ENCODE assay signal across 9 cellular contexts in the genomic region with DNA sequence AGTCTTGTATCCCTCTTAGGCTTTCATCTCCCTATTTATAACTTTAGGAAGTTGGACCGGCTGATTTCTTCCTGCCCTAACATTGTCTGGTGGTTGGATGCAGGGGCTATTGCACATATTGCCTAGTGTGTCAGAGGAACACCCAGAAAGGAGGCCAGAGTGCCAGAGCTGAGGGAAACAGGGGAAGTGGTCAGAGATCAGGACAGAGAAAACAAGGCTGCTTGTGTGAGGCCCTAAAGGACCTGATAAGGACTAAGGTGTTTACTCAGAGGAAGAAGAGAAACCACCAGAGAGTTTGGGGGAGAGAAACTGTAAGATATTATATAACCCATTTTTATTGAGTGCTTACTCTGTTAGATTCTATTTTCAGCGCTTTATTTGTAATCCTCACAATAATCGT. TPM values are rescaled to one million over a fixed set of nuclear protein-coding genes. Genes with fewer than 3 reads are reported as not detected.
DNase-seq lines count a peak whose midpoint lies in the region; ATAC-seq, FAIRE-seq and TF ChIP-seq lines count a peak whose summit lies in the region.
"Had no signal": no experiment of that assay in that cellular context is flagged by ENCODE, and none has a peak within 500 bp of the region (broad histone marks: within the 10 kb centered on the region; RNA-seq: fewer than 3 reads in every experiment).

No MANE protein-coding gene starts in this region.

- H3K9me2 ChIP-seq in Loucy (replicated peaks; ENCODE audit: low read depth, low read length): no peaks in the 10 kb centered on the region

- H2AFZ ChIP-seq in Loucy (ENCODE audit: low read length): no peak overlapping the region

- POLR2A ChIA-PET in MCF 10A (lab: Yijun Ruan, JAX): interaction anchor here (0.6 to 3.5 kb wide), 4 partner anchors 12 to 52 kb away, joined by 3 to 21 read pairs (median 4); no protein-coding TSS in a partner anchor

- WGBS in small intestine, 3 donors: 14 to 44% (median 28%) methylated on average over 3 of the region's 3 CpGs

- FAIRE-seq in small intestine (lab: Jason Lieb, UNC): no peak

- no TSS peak for BruUV-seq in MCF 10A (replicated peaks; lab: Mats Ljungman, UMichigan)

- intact Hi-C loops in MCF 10A (cut with micrococcal nuclease): no loop called here

- peak overlapping the region; percentile 19 for H3K9ac ChIP-seq in Loucy (ENCODE audit: low read depth, low read length, poor library complexity, severe bottlenecking)

- ATAC-seq in GM19452 (IDR thresholded peaks at IDR 0.05; ENCODE audit: unreplicated experiment) (peak; percentile 56), GM21367 (IDR thresholded peaks at IDR 0.05; ENCODE audit: unreplicated experiment) (no peak)

- peak overlapping the region; percentile 74 to 80 for H3K27ac ChIP-seq in small intestine (ENCODE audit: low read depth in 1 of 2, low read length in 1 of 2)

- H3K36me3 Mint-ChIP-seq in MCF 10A (ENCODE audit: insufficient read depth, unreplicated experiment): peaks cover 6% of the 10 kb centered on the region
- H3K36me3 Mint-ChIP-seq: IgD-negative memory B cell had no signal

- H3K4me1 Mint-ChIP-seq in MCF 10A (ENCODE audit: insufficient read depth, unreplicated experiment): no peaks in the 10 kb centered on the region

- H3K36me3 ChIP-seq in Loucy (ENCODE audit: insufficient read depth, low read length) (no peaks in the 10 kb centered on the region), small intestine (ENCODE audit: control insufficient read depth in 2 of 2, insufficient read depth in 2 of 2, low read length in 2 of 2) (no peaks in the 10 kb centered on the region)

- H3K27ac Mint-ChIP-seq in MCF 10A (ENCODE audit: low read depth, unreplicated experiment): no peak overlapping the region

- H3K4me1 ChIP-seq in Loucy (ENCODE audit: insufficient read depth, low read length, poor library complexity, severe bottlenecking): peaks cover 54% of the 10 kb centered on the region
- H3K4me1 ChIP-seq in small intestine (ENCODE audit: control insufficient read depth in 2 of 2, insufficient read depth in 1 of 2, low read depth in 1 of 2, low read length in 1 of 2): peaks cover 7 to 9% of the 10 kb centered on the region in 2 donors

- TF ChIP-seq CTCF in Loucy (conservative IDR thresholded peaks at IDR 0.05; ENCODE audit: low read length) (no peak), MCF 10A (IDR thresholded peaks at IDR 0.05; ENCODE audit: unreplicated experiment) (no peak)

- H3K4me3 Mint-ChIP-seq in MCF 10A (ENCODE audit: unreplicated experiment): no peak overlapping the region
- H3K4me3 Mint-ChIP-seq: IgD-negative memory B cell had no signal

- peak; percentile 71 for DNase-seq in dermis blood vessel endothelial cell
- peak; percentile 48 for DNase-seq in small intestine
- DNase-seq in RKO (ENCODE audit: low spot score): no peak
- no peak for DNase-seq in COR-L47 (lab: John Stamatoyannopoulos, UW)
- DNase-seq in MCF 10A (ENCODE audit: unreplicated experiment): no peak

- CTCF ChIA-PET in MCF 10A (lab: Yijun Ruan, JAX): no interaction called here

- no peaks in the 10 kb centered on the region for H4K20me1 ChIP-seq in Loucy (ENCODE audit: insufficient read depth, low read length, poor library complexity, severe bottlenecking)

- peaks cover 26% of the 10 kb centered on the region for H3K79me2 ChIP-seq in Loucy (ENCODE audit: insufficient read depth, low read length)

- H3K4me2 ChIP-seq in Loucy (ENCODE audit: low read depth, low read length, poor library complexity, severe bottlenecking): peak overlapping the region; percentile 63

- H3K4me3 ChIP-seq in Loucy (ENCODE audit: low read length, poor library complexity, severe bottlenecking) (peak overlapping the region; percentile 40), small intestine (ENCODE audit: low read depth in 1 of 2, low read length in 2 of 2) (no peak overlapping the region)

- H3F3A ChIP-seq in Loucy (ENCODE audit: low read depth): no peaks in the 10 kb centered on the region

- H3K27me3 ChIP-seq in Loucy (ENCODE audit: insufficient read depth, low read length, poor library complexity, severe bottlenecking): no peaks in the 10 kb centered on the region
- no peaks in the 10 kb centered on the region for H3K27me3 ChIP-seq in small intestine (ENCODE audit: control insufficient read depth in 2 of 2, insufficient read depth in 2 of 2, low read length in 2 of 2)

- H3K9me3 ChIP-seq in Loucy (ENCODE audit: insufficient read depth, low read depth, low read length) (no peaks in the 10 kb centered on the region), small intestine (ENCODE audit: control insufficient read depth, low read depth) (no peaks in the 10 kb centered on the region)

- H3K27me3 Mint-ChIP-seq in MCF 10A (ENCODE audit: insufficient read depth, unreplicated experiment): no peaks in the 10 kb centered on the region
- H3K27me3 Mint-ChIP-seq: IgD-negative memory B cell had no signal

- no peaks in the 10 kb centered on the region for H3K9me3 Mint-ChIP-seq in MCF 10A (ENCODE audit: unreplicated experiment)
- H3K9me3 Mint-ChIP-seq: IgD-negative memory B cell had no signal

RNA-seq across cellular contexts. Expression of a gene that starts 53.9 kb away (rescaled TPM):
- 39.5 and 61.2 TPM in 2 replicates for total RNA-seq in dermis blood vessel endothelial cell
- 1 to 10 TPM; 4.2 to 9.3 (median 7.6) TPM for polyA plus RNA-seq in small intestine
- total RNA-seq in MCF 10A (2022): 23.0 and 31.2 TPM in 2 replicates

Comparison
In these comparisons a context has a peak if more than half of its experiments do, and no peak if none do; other contexts are left out.
1. DNase-seq: peak in dermis blood vessel endothelial cell (single experiment) and small intestine (single experiment); none in RKO (single experiment), COR-L47 (single experiment) and MCF 10A (single experiment).